11 cellular contexts compared by ENCODE assay signal in the genomic region with DNA sequence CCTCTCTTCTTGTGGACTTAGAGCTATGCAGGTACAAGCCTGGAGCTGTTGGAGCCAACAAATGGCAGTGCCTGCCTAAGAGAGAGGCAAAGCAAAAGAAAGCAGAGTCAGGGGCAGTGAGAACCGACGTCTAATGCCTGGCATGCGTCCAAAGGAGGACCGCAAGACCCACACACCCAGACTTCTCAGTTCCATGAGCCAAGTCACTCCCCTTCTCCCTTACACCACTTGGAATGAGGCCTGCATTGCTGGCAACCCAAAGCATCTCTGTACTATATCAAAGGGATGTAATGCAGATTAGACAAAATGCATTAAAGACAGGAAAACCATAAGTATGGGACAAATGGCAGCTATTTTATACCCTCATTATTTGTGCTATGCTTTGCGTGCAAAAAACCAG. TPM values are rescaled to one million over a fixed set of nuclear protein-coding genes. Genes with fewer than 3 reads are reported as not detected.
DNase-seq lines count a peak whose midpoint lies in the region; ATAC-seq, FAIRE-seq and TF ChIP-seq lines count a peak whose summit lies in the region.
"Had no signal": no experiment of that assay in that cellular context is flagged by ENCODE, and none has a peak within 500 bp of the region (broad histone marks: within the 10 kb centered on the region; RNA-seq: fewer than 3 reads in every experiment).

No MANE protein-coding gene starts in this region.

- no peak for TF ChIP-seq EP300 in K562 (IDR thresholded peaks at IDR 0.05; ENCODE audit: low read length)

- WGBS in K562 (ENCODE audit: insufficient coverage, low coverage, missing lambda C conversion rate): 47% methylated on average over 5 of the region's 5 CpGs

- H3K4me3 ChIP-seq in ACC112 (ENCODE audit: low read depth, low read length) (no peak overlapping the region; the same call in 1 of the 2 replicates), K562 (no peak overlapping the region), keratinocyte (ENCODE audit: control insufficient read depth in 2 of 3, extremely low read depth in 1 of 3, insufficient read depth in 2 of 3, low read depth in 1 of 3, low read length in 3 of 3) (no peak overlapping the region), Karpas-422 (ENCODE audit: low read length) (no peak overlapping the region)

- no peak overlapping the region for H3K4me2 ChIP-seq in K562 (ENCODE audit: insufficient read depth, low read length)
- H3K4me2 ChIP-seq in keratinocyte (ENCODE audit: control insufficient read depth, extremely low read depth, insufficient read depth, low read depth, low read length): peak overlapping the region; percentile 57
- no peak overlapping the region for H3K4me2 ChIP-seq in Karpas-422 (ENCODE audit: low read depth, low read length, poor library complexity, severe bottlenecking)

- H3K27me3 ChIP-seq in ACC112 (ENCODE audit: insufficient read depth, low read length) (no peaks in the 10 kb centered on the region), K562 (ENCODE audit: control insufficient read depth in 2 of 2, insufficient read depth in 2 of 2, low read length in 2 of 2) (no peaks in the 10 kb centered on the region), keratinocyte (ENCODE audit: control insufficient read depth, extremely low read depth, insufficient read depth, low read length) (no peaks in the 10 kb centered on the region), Karpas-422 (ENCODE audit: low read length) (no peaks in the 10 kb centered on the region)

- TF ChIP-seq RAD21 in K562 (CRISPR knock-in tag; conservative IDR thresholded peaks at IDR 0.05 in 1 of 2, IDR thresholded peaks at IDR 0.05 in 1 of 2): no peak

- H2AFZ ChIP-seq in ACC112 (ENCODE audit: low read length, unreplicated experiment) (no peak overlapping the region), K562 (ENCODE audit: low read depth, low read length) (no peak overlapping the region), keratinocyte (ENCODE audit: control insufficient read depth, low read length) (no peak overlapping the region), Karpas-422 (ENCODE audit: low read length) (no peak overlapping the region)

- DNase-seq in Kasumi-1 (lab: John Stamatoyannopoulos, UW) (peak; percentile 39 to 62), K562 (ENCODE audit: extremely low read depth in 1 of 4, low spot score in 3 of 4) (no peak), keratinocyte (ENCODE audit: low read depth, low spot score) (peak; percentile 71), SKM-1 (lab: John Stamatoyannopoulos, UW; ENCODE audit: unreplicated experiment) (no peak), Karpas-422 (no peak)
- DNase-seq in stimulated activated CD4-positive, alpha-beta T cell treated with anti-CD3 and anti-CD28 coated beads, Interleukin-2, amount 100 ng/mL, for 48 hours: no peak
- DNase-seq: activated T-cell treated with anti-CD3 and anti-CD28 coated beads for 4 hours; CD4-positive, CD25-positive, alpha-beta regulatory T cell; RPMI8226 had no signal

- peaks cover 12% of the 10 kb centered on the region; the same call in 1 of the 2 replicates for H4K20me1 ChIP-seq in K562 (replicated peaks; ENCODE audit: control insufficient read depth, insufficient read depth, low read length)
- H4K20me1 ChIP-seq in keratinocyte (ENCODE audit: control insufficient read depth, extremely low read depth, insufficient read depth, low read length): no peaks in the 10 kb centered on the region
- no peaks in the 10 kb centered on the region for H4K20me1 ChIP-seq in Karpas-422 (ENCODE audit: insufficient read depth, low read depth, low read length)

- ATAC-seq in K562 (no peak), GM19463 (IDR thresholded peaks at IDR 0.05; ENCODE audit: unreplicated experiment) (no peak)

- H3K9ac ChIP-seq in K562 (ENCODE audit: insufficient read depth in 1 of 2, low read depth in 2 of 2, low read length in 2 of 2): no peak overlapping the region; a peak in 1 of 4 replicates
- H3K9ac ChIP-seq in keratinocyte (ENCODE audit: control insufficient read depth, extremely low read depth, insufficient read depth, low read length): peak overlapping the region; percentile 36
- no peak overlapping the region for H3K9ac ChIP-seq in Karpas-422 (ENCODE audit: low read length)

- dilution Hi-C loops in keratinocyte (cut with MboI; ENCODE audit: extremely low pct_ligation_motif_present, low sequenced_read_pairs): no loop called here

- H3K4me1 ChIP-seq in ACC112 (ENCODE audit: control insufficient read depth, insufficient read depth, low read length, unreplicated experiment): peaks cover 59% of the 10 kb centered on the region
- peaks cover 0 to 10% of the 10 kb centered on the region in 2 experiments; a peak in 3 of 5 replicates for H3K4me1 ChIP-seq in K562 (replicated peaks in 1 of 2; ENCODE audit: control insufficient read depth in 2 of 2, insufficient read depth in 2 of 2, low read length in 2 of 2)
- H3K4me1 ChIP-seq in keratinocyte (ENCODE audit: control insufficient read depth, extremely low read depth, insufficient read depth, low read length): peaks cover 67% of the 10 kb centered on the region
- H3K4me1 ChIP-seq in Karpas-422 (ENCODE audit: low read length): peaks cover 31% of the 10 kb centered on the region

- H3K9me1 ChIP-seq in K562 (ENCODE audit: control insufficient read depth, insufficient read depth, low read length) (no peaks in the 10 kb centered on the region), keratinocyte (ENCODE audit: control insufficient read depth, extremely low read depth, insufficient read depth, low read length) (peaks cover 4% of the 10 kb centered on the region)

- no peaks in the 10 kb centered on the region for H3K9me2 ChIP-seq in Karpas-422 (replicated peaks; ENCODE audit: insufficient read depth, low read length)

- H3K36me3 ChIP-seq in ACC112 (ENCODE audit: insufficient read depth, low read length): no peaks in the 10 kb centered on the region
- no peaks in the 10 kb centered on the region; the same call in 2 of the 3 replicates for H3K36me3 ChIP-seq in K562 (ENCODE audit: control insufficient read depth, insufficient read depth, low read length)
- H3K36me3 ChIP-seq in keratinocyte (ENCODE audit: control insufficient read depth in 2 of 2, extremely low read depth in 1 of 2, insufficient read depth in 2 of 2, low read length in 2 of 2): peaks cover 4% of the 10 kb centered on the region in 2 experiments
- H3K36me3 ChIP-seq in Karpas-422 (ENCODE audit: insufficient read depth, low read length): no peaks in the 10 kb centered on the region

- H3K9me3 ChIP-seq in K562 (replicated peaks; ENCODE audit: control insufficient read depth, insufficient read depth, low read depth, low read length) (no peaks in the 10 kb centered on the region), keratinocyte (ENCODE audit: control insufficient read depth, low read depth, low read length) (no peaks in the 10 kb centered on the region), Karpas-422 (ENCODE audit: low read length) (no peaks in the 10 kb centered on the region)

- CTCF ChIA-PET in K562 (lab: Yijun Ruan, JAX; ENCODE audit: low intra/inter-chr PET ratio): no interaction called here

- no peak for FAIRE-seq in K562 (lab: Jason Lieb, UNC)
- peak; percentile 79 for FAIRE-seq in keratinocyte (lab: Jason Lieb, UNC)

- intact Hi-C loops in K562 (cut with micrococcal nuclease): no loop called here

- TF ChIP-seq POLR2A in K562 (conservative IDR thresholded peaks at IDR 0.05): no peak

- POLR2A ChIA-PET in K562 (lab: Yijun Ruan, JAX): interaction anchor here (0.6 to 1.7 kb wide), 5 partner anchors 10 to 1197 kb away, joined by 3 to 8 read pairs (median 3); no protein-coding TSS in a partner anchor

- H3K79me2 ChIP-seq in ACC112 (ENCODE audit: control insufficient read depth, insufficient read depth, low read length, unreplicated experiment) (peaks cover 59% of the 10 kb centered on the region), K562 (ENCODE audit: control insufficient read depth, insufficient read depth, low read length) (no peaks in the 10 kb centered on the region), keratinocyte (ENCODE audit: control insufficient read depth, insufficient read depth, low read length) (peaks cover 59% of the 10 kb centered on the region), Karpas-422 (ENCODE audit: low read length) (peaks cover 94% of the 10 kb centered on the region)

- TF ChIP-seq CTCF in K562 (IDR thresholded peaks at IDR 0.05 in 2 of 3, conservative IDR thresholded peaks at IDR 0.05 in 1 of 3; ENCODE audit: insufficient read depth in 2 of 3, low read depth in 1 of 3, low read length in 3 of 3) (no peak), keratinocyte (optimal IDR thresholded peaks at IDR 0.05 in 1 of 3, IDR thresholded peaks at IDR 0.05 in 1 of 3, conservative IDR thresholded peaks at IDR 0.05 in 1 of 3; ENCODE audit: extremely low read depth in 1 of 3, insufficient read depth in 2 of 3, low read length in 3 of 3) (no peak)

- in situ Hi-C loops in K562 (cut with MboI): no loop called here

- BruUV-seq in K562 (replicated peaks; lab: Mats Ljungman, UMichigan): no TSS peak

- H3K27ac ChIP-seq in ACC112 (ENCODE audit: low read depth, low read length) (peak overlapping the region; percentile 56), K562 (ENCODE audit: extremely low read depth, low read depth, low read length) (no peak overlapping the region), keratinocyte (ENCODE audit: control insufficient read depth, insufficient read depth, low read length) (peak overlapping the region; percentile 58), Karpas-422 (ENCODE audit: low read length) (no peak overlapping the region)

RNA-seq across cellular contexts. Expression of a gene that starts 49.9 kb away (rescaled TPM):
- total RNA-seq in K562 (2011; cell fraction: chromatin; rRNA removed; ENCODE audit: low replicate concordance): under 0.01 TPM in 2 replicates
- total RNA-seq in K562 (2011; cell fraction: nucleolus; rRNA removed): under 0.01 TPM in 2 replicates
- total RNA-seq in K562 (2011; cell fraction: nucleoplasm; rRNA removed): under 0.01 TPM in 2 replicates
- total RNA-seq in K562 (2014; rRNA removed) (not detected in 2 replicates), K562 (2014; rRNA removed; fragmentation: Illumina TruSeq; extraction: Trizol) (90.8 TPM in 1 of 2 replicates, not detected in the other), K562 (2015; rRNA removed; fragmentation: Illumina TruSeq; extraction: Trizol) (not detected in 2 replicates), K562 (2021) (8.6 TPM in 1 of 2 replicates, not detected in the other)
- polyA plus RNA-seq in K562 (2011; rRNA removed) (not detected in 2 replicates), K562 (2014; fragmentation: Illumina TruSeq; extraction: Trizol) (not detected in 2 replicates), K562 (2014; fragmentation: Nextera tagmentation; extraction: Ambion mirVana) (not detected), K562 (2014; rRNA removed) (not detected in 2 replicates), keratinocyte (not detected in 3 replicates)
- polyA plus RNA-seq in K562 (2011; cell fraction: cytosol; rRNA removed): not detected in 2 replicates
- under 0.01 TPM in 1 of 2 replicates, not detected in the other for polyA plus RNA-seq in K562 (2011; cell fraction: nucleus; rRNA removed)
- polyA plus RNA-seq in K562 (2012): not detected in 2 replicates
- polyA minus RNA-seq in K562 (2011; rRNA and poly(A)+ RNA removed): 3,330 and 5,735 TPM in 2 replicates
- 3,188 and 9,893 TPM in 2 replicates for polyA minus RNA-seq in K562 (2011; cell fraction: cytosol; rRNA and poly(A)+ RNA removed)
- under 0.01 TPM in 2 replicates for polyA minus RNA-seq in K562 (2011; cell fraction: nucleus; rRNA and poly(A)+ RNA removed)
- not detected for polyA plus RNA-seq in keratinocyte (2011; ENCODE audit: low read depth)
- polyA plus RNA-seq in keratinocyte (2011; cell fraction: cytosol; rRNA removed): not detected in 2 replicates
- polyA plus RNA-seq in keratinocyte (2011; cell fraction: nucleus; rRNA removed): not detected in 2 replicates
- polyA plus RNA-seq in keratinocyte (2012; ENCODE audit: low replicate concordance): not detected in 2 replicates
- under 0.01 TPM in 3 replicates for polyA minus RNA-seq in keratinocyte
- 1,401 TPM for polyA minus RNA-seq in keratinocyte (2011; cell fraction: cytosol; rRNA and poly(A)+ RNA removed)
- polyA minus RNA-seq in keratinocyte (2011; cell fraction: nucleus; rRNA and poly(A)+ RNA removed): under 0.01 TPM in 2 replicates
- not detected in 2 replicates for total RNA-seq in Karpas-422 (2014; rRNA removed; shearing (Covaris generic); ENCODE audit: low replicate concordance)
- total RNA-seq: CD4-positive, CD25-positive, alpha-beta regulatory T cell had no signal
- polyA plus RNA-seq: CD4-positive, CD25-positive, alpha-beta regulatory T cell had no signal

Comparison
In these comparisons a context has a peak if more than half of its experiments do, and no peak if none do; other contexts are left out.
1. H3K27ac ChIP-seq: peak in ACC112 (single experiment) and keratinocyte (single experiment); none in K562 (single experiment) and Karpas-422 (single experiment).
2. DNase-seq: peak in Kasumi-1 (2 of 2) and keratinocyte (single experiment); none in K562 (0 of 4), SKM-1 (single experiment), stimulated activated CD4-positive, alpha-beta T cell treated with anti-CD3 and anti-CD28 coated beads, Interleukin-2, amount 100 ng/mL, for 48 hours (0 of 2) and Karpas-422 (single experiment).